ENCODE assay signal across 19 cellular contexts in genomic region chr14:103613517-103613916, GRCh38. TPM values are rescaled to one million over a fixed set of nuclear protein-coding genes. Genes with fewer than 3 reads are reported as not detected.
DNase-seq lines count a peak whose midpoint lies in the region; ATAC-seq, FAIRE-seq and TF ChIP-seq lines count a peak whose summit lies in the region.
"Had no signal": no experiment of that assay in that cellular context is flagged by ENCODE, and none has a peak within 500 bp of the region (broad histone marks: within the 10 kb centered on the region; RNA-seq: fewer than 3 reads in every experiment).

No MANE protein-coding gene starts in this region.

- peak; percentile 19 to 45; a peak in 2 of 5 replicates for TF ChIP-seq RAD21 in A549 (conservative IDR thresholded peaks at IDR 0.05 in 1 of 2, IDR thresholded peaks at IDR 0.05 in 1 of 2)

- TF ChIP-seq POLR2A in A549 (IDR thresholded peaks at IDR 0.05; ENCODE audit: low read length) = no peak

- DNase-seq in A549 (ENCODE audit: low read depth in 1 of 2, low spot score in 1 of 2) (no peak), DMS53 (lab: John Stamatoyannopoulos, UW) (peak; percentile 73), NCI-H69 (lab: John Stamatoyannopoulos, UW) (peak; percentile 37), epithelial cell of proximal tubule (ENCODE audit: low read depth) (no peak), HCEC 1CT (no peak)
- DNase-seq: activated CD4-positive, alpha-beta T cell treated with anti-CD3 and anti-CD28 coated beads for 4 hours; activated T-cell treated with anti-CD3 and anti-CD28 coated beads, Interleukin-2, amount 50 U/mL, for 72 hours; EL; left ventricle myocardium superior; NCI-H1105; NCI-H446 treated with DMSO at 0.1 percent for 48 hours; Peyer's patch; stimulated activated CD4-positive, alpha-beta T cell treated with anti-CD3 and anti-CD28 coated beads, Interleukin-1b, Interleukin-23, amount 100 ng/mL, for 48 hours had no signal

- POLR2A ChIA-PET in A549 (lab: Yijun Ruan, JAX) = interaction anchor here (0.7 kb wide), 1 partner anchor 85 kb away, joined by 3 read pairs; no protein-coding TSS in a partner anchor

- CTCF ChIA-PET in A549 (lab: Yijun Ruan, JAX) = interaction anchor here (0.6 to 1.2 kb wide), 4 partner anchors 12 to 1214 kb away, joined by 3 to 4 read pairs (median 3); no protein-coding TSS in a partner anchor

- TF ChIP-seq CTCF in A549 (IDR thresholded peaks at IDR 0.05) (peak; percentile 25; the same call in 1 of the 3 replicates), epithelial cell of proximal tubule (conservative IDR thresholded peaks at IDR 0.05; ENCODE audit: low read depth, low read length) (peak; percentile 55)

- H3K4me2 ChIP-seq in A549 = no peak overlapping the region

- FAIRE-seq in A549 (lab: Jason Lieb, UNC) = no peak
- FAIRE-seq: colon had no signal

- no peak overlapping the region for H3K4me3 ChIP-seq in A549
- H3K4me3 ChIP-seq in epithelial cell of proximal tubule (ENCODE audit: low read depth, low read length) = no peak overlapping the region
- H3K4me3 ChIP-seq: adrenal gland, Peyer's patch had no signal

- no peak overlapping the region for H3K27ac ChIP-seq in A549
- H3K27ac ChIP-seq: adrenal gland, Peyer's patch had no signal

- WGBS in A549 (ENCODE audit: missing lambda C conversion rate) = 75% methylated on average over 4 of the region's 4 CpGs

- no peak for TF ChIP-seq EP300 in A549 (IDR thresholded peaks at IDR 0.05)

- ATAC-seq in A549 (peak in 1 of 2 experiments; percentile 28; a peak in 2 of 6 replicates), HG02840 (IDR thresholded peaks at IDR 0.05; ENCODE audit: low FRiP score, unreplicated experiment) (no peak), HG02981 (IDR thresholded peaks at IDR 0.05; ENCODE audit: unreplicated experiment) (no peak), GM21526 (IDR thresholded peaks at IDR 0.05; ENCODE audit: low FRiP score, unreplicated experiment) (no peak)
- ATAC-seq: activated T-cell treated with anti-CD3 and anti-CD28 coated beads, Interleukin-2, amount 50 U/mL, for 72 hours; left ventricle myocardium superior; naive thymus-derived CD8-positive, alpha-beta T cell had no signal

- H3K9me3 ChIP-seq in A549 = peaks cover 23% of the 10 kb centered on the region
- H3K9me3 ChIP-seq: adrenal gland had no signal

- no peaks in the 10 kb centered on the region for H3K4me1 ChIP-seq in A549
- H3K4me1 ChIP-seq: adrenal gland, Peyer's patch had no signal

TF ChIP-seq in A549, 52 proteins besides CTCF, POLR2A, EP300 and RAD21:
- TF ChIP-seq TP53 (CRISPR knock-in tag; IDR thresholded peaks at IDR 0.05) (no peak), JUN (IDR thresholded peaks at IDR 0.05) (no peak), ESRRA (IDR thresholded peaks at IDR 0.05; ENCODE audit: borderline replicate concordance, low read length) (no peak), JUNB (IDR thresholded peaks at IDR 0.05) (no peak), CHD4 (IDR thresholded peaks at IDR 0.05; ENCODE audit: borderline replicate concordance) (no peak), ZNF302 (CRISPR knock-in tag; IDR thresholded peaks at IDR 0.05) (no peak), PBX3 (IDR thresholded peaks at IDR 0.05) (no peak), HOXB13 (CRISPR knock-in tag; IDR thresholded peaks at IDR 0.05; ENCODE audit: low read depth) (no peak), HDAC2 (IDR thresholded peaks at IDR 0.05) (no peak)

RNA-seq across cellular contexts. Expression of gene KLC1, which starts 15.5 kb away (rescaled TPM):
- 106 and 150 TPM in 2 replicates for polyA plus RNA-seq in A549 (2011; rRNA removed)
- 160 and 161 TPM in 2 replicates for polyA plus RNA-seq in A549 (2012; cell fraction: cytosol; rRNA removed)
- polyA plus RNA-seq in A549 (2012; cell fraction: nucleus; rRNA removed) = 258 TPM in 2 replicates
- 74.8 to 82.9 TPM (median 81.8 TPM) in 3 replicates for polyA plus RNA-seq in A549 (2017; fragmentation: RNase III; extraction: RNeasy Plus Mini Kit Qiagen cat#74134 plus additional on column Dnase treatment)
- 64.6 and 71.5 TPM in 2 replicates for polyA minus RNA-seq in A549 (2011; rRNA and poly(A)+ RNA removed)
- 170 and 178 TPM in 2 replicates for total RNA-seq in epithelial cell of proximal tubule

RNA-seq across cellular contexts. Expression of gene COA8, which starts 50.8 kb away (rescaled TPM):
- 23.2 and 29.8 TPM in 2 replicates for polyA plus RNA-seq in A549 (2011; rRNA removed)
- 11.0 and 14.3 TPM in 2 replicates for polyA plus RNA-seq in A549 (2012; cell fraction: cytosol; rRNA removed)
- polyA plus RNA-seq in A549 (2012; cell fraction: nucleus; rRNA removed) = 5.5 and 5.6 TPM in 2 replicates
- polyA plus RNA-seq in A549 (2017; fragmentation: RNase III; extraction: RNeasy Plus Mini Kit Qiagen cat#74134 plus additional on column Dnase treatment) = 32.1 to 38.2 TPM (median 34.9 TPM) in 3 replicates
- polyA minus RNA-seq in A549 (2011; rRNA and poly(A)+ RNA removed) = 3.6 and 4.1 TPM in 2 replicates
- 29.0 and 44.0 TPM in 2 replicates for total RNA-seq in epithelial cell of proximal tubule

RNA-seq across cellular contexts. Expression of gene BAG5, which starts 51.1 kb away (rescaled TPM):
- polyA plus RNA-seq in A549 (2011; rRNA removed) (20.4 and 20.8 TPM in 2 replicates), A549 (2017; fragmentation: RNase III; extraction: RNeasy Plus Mini Kit Qiagen cat#74134 plus additional on column Dnase treatment) (23.8 to 25.4 TPM (median 24.8 TPM) in 3 replicates)
- 4.7 and 5.6 TPM in 2 replicates for polyA plus RNA-seq in A549 (2012; cell fraction: cytosol; rRNA removed)
- polyA plus RNA-seq in A549 (2012; cell fraction: nucleus; rRNA removed) = 2.6 and 4.8 TPM in 2 replicates
- 16.9 and 19.1 TPM in 2 replicates for polyA minus RNA-seq in A549 (2011; rRNA and poly(A)+ RNA removed)
- 26.6 and 27.2 TPM in 2 replicates for total RNA-seq in epithelial cell of proximal tubule

Comparison
In these comparisons a context has a peak if more than half of its experiments do, and no peak if none do; other contexts are left out.
1. DNase-seq: peak in DMS53 (single experiment) and NCI-H69 (single experiment); none in A549 (0 of 2), epithelial cell of proximal tubule (single experiment) and HCEC 1CT (single experiment).